Comparison of ENCODE assay signal across 8 cellular contexts in the genomic region with DNA sequence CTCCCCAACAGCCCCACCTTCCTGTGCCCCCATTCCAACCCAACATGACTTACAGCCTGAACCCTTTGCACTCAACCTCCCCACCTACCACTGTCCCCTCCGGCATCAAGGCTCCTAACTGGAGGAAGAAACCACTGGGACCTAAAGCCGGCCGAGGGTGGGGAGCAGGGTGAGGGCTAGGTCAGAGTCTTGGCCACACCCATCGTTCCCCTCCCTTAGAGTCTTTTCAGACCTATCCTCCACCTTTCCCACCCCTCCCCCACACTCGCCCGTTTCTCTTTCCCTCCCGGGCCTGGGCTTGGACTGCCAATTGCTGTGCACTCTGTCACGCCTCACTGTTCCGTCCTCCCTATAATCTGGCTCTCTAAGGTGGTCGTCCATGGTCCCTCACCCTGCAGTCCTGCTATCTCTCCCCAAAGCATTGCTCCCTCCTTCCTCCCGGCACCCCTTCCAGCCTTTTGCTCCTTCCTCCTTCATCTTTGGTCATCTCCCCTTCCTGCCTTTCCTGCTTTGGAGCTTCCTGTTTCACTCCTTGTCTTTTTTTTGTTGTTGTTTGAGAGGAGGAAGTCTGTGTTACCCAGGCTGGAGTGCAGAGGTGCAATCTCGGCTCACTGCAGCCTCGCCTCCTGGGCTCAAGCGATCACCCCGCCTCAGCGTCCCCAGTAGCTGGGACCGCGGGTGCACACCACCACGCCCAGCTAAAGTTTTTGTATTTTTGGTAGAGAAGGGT. TPM values are rescaled to one million over a fixed set of nuclear protein-coding genes. Genes with fewer than 3 reads are reported as not detected.
DNase-seq lines count a peak whose midpoint lies in the region; ATAC-seq and TF ChIP-seq lines count a peak whose summit lies in the region.

No MANE protein-coding gene starts in this region.

- H3K27ac ChIP-seq in CD8-positive, alpha-beta memory T cell (ENCODE audit: low read depth, low read length) = peak overlapping the region; percentile 28
- H3K27ac ChIP-seq in MM.1S (ENCODE audit: low read length) (no peak overlapping the region), mesendoderm (ENCODE audit: low read depth, low read length) (peak overlapping the region; percentile 24), tibial artery (no peak overlapping the region)

- peak overlapping the region; percentile 81 to 89 (median 85) for H3K4me3 Mint-ChIP-seq in CD8-positive, alpha-beta memory T cell

- no peak overlapping the region for H4K8ac ChIP-seq in mesendoderm (ENCODE audit: low read depth, low read length)

- peak overlapping the region; percentile 0 for H3K18ac ChIP-seq in mesendoderm (ENCODE audit: low read length)

- H3K56ac ChIP-seq in mesendoderm (ENCODE audit: low read length) = peak overlapping the region; percentile 88

- no peak overlapping the region for H3K4ac ChIP-seq in mesendoderm (ENCODE audit: low read depth, low read length)

- no peaks in the 10 kb centered on the region for H3K27me3 ChIP-seq in CD8-positive, alpha-beta memory T cell (ENCODE audit: insufficient read depth, low read length, poor library complexity, severe bottlenecking)
- peaks cover 68% of the 10 kb centered on the region for H3K27me3 ChIP-seq in MM.1S (replicated peaks; ENCODE audit: insufficient read depth, low read length)
- H3K27me3 ChIP-seq in mesendoderm (ENCODE audit: insufficient read depth, low read length, poor library complexity) = no peaks in the 10 kb centered on the region
- peaks cover 6 to 69% of the 10 kb centered on the region in 2 donors for H3K27me3 ChIP-seq in tibial artery

- no peak overlapping the region for H2BK120ac ChIP-seq in mesendoderm (ENCODE audit: low read depth, low read length)

- H3F3A ChIP-seq in MM.1S (ENCODE audit: insufficient read depth, low read length) = no peaks in the 10 kb centered on the region

- H3K4me1 ChIP-seq in CD8-positive, alpha-beta memory T cell (ENCODE audit: insufficient read depth, low read length) = peaks cover 19% of the 10 kb centered on the region
- H3K4me1 ChIP-seq in MM.1S (ENCODE audit: low read length) (peaks cover 4% of the 10 kb centered on the region; the same call in 1 of the 2 replicates), mesendoderm (ENCODE audit: control insufficient read depth, low read depth, low read length) (peaks cover 5% of the 10 kb centered on the region), tibial artery (peaks cover 0 to 38% (median 21%) of the 10 kb centered on the region in 4 donors)

- peak overlapping the region; percentile 52 for H2BK5ac ChIP-seq in mesendoderm (ENCODE audit: low read length)

- H3K4me2 ChIP-seq in MM.1S (ENCODE audit: low read depth, low read length) = peak overlapping the region; percentile 86
- H3K4me2 ChIP-seq in mesendoderm (ENCODE audit: low read length) = peak overlapping the region; percentile 80

- peaks cover 21 to 32% (median 23%) of the 10 kb centered on the region in 3 donors for H3K4me1 Mint-ChIP-seq in CD8-positive, alpha-beta memory T cell

- H2AK5ac ChIP-seq in mesendoderm (ENCODE audit: low read length) = no peak overlapping the region

- no peak overlapping the region for H2BK15ac ChIP-seq in mesendoderm (replicated peaks; ENCODE audit: low read depth)

- H3K27me3 Mint-ChIP-seq in CD8-positive, alpha-beta memory T cell = peaks cover 8% of the 10 kb centered on the region in 2 donors

- no peaks in the 10 kb centered on the region for H3K9me3 Mint-ChIP-seq in CD8-positive, alpha-beta memory T cell

- H3K9me2 ChIP-seq in MM.1S (replicated peaks; ENCODE audit: insufficient read depth, low read length) = no peaks in the 10 kb centered on the region

- H3K79me2 ChIP-seq in MM.1S (ENCODE audit: low read length) = no peaks in the 10 kb centered on the region
- H3K79me2 ChIP-seq in mesendoderm (ENCODE audit: control insufficient read depth, insufficient read depth, low read length) = peaks cover 25% of the 10 kb centered on the region

- no peak for TF ChIP-seq CTCF in MM.1S (IDR thresholded peaks at IDR 0.05; ENCODE audit: low read length)
- no peak for TF ChIP-seq CTCF in tibial artery (IDR thresholded peaks at IDR 0.05)

- no peaks in the 10 kb centered on the region for H3K36me3 ChIP-seq in CD8-positive, alpha-beta memory T cell (ENCODE audit: insufficient read depth, low read length)
- H3K36me3 ChIP-seq in MM.1S (replicated peaks; ENCODE audit: insufficient read depth, low read length) = no peaks in the 10 kb centered on the region
- peaks cover 2% of the 10 kb centered on the region for H3K36me3 ChIP-seq in mesendoderm (ENCODE audit: control insufficient read depth, insufficient read depth, low read length)
- H3K36me3 ChIP-seq in tibial artery = peaks cover 6 to 21% (median 16%) of the 10 kb centered on the region in 3 donors

- in situ Hi-C loops in T47D (cut with HindIII; ENCODE audit: low pct_unique_long_range_greater_than_20kb, low sequenced_read_pairs) = no loop called here

- peak overlapping the region; percentile 54 for H3K23ac ChIP-seq in mesendoderm (ENCODE audit: low read length)

- H3K4me3 ChIP-seq in CD8-positive, alpha-beta memory T cell (ENCODE audit: low read length) = peak overlapping the region; percentile 24
- H3K4me3 ChIP-seq in MM.1S (ENCODE audit: low read length) (peak overlapping the region; percentile 40), mesendoderm (ENCODE audit: low read length) (peak overlapping the region; percentile 33), tibial artery (no peak overlapping the region)

- no peaks in the 10 kb centered on the region for H4K20me1 ChIP-seq in MM.1S (ENCODE audit: insufficient read depth, low read length)

- intact Hi-C loops in tibial artery (cut with DNase I; ENCODE audit: low total_unique reads) (loop anchor here (5.0 kb wide), 1 partner anchor 39 kb away; no protein-coding TSS in a partner anchor), posterior vena cava (cut with DNase I) (no loop called here)

- H3K9ac ChIP-seq in MM.1S (ENCODE audit: low read length) = no peak overlapping the region
- peak overlapping the region; percentile 74 for H3K9ac ChIP-seq in mesendoderm (ENCODE audit: low read length)

- POLR2A ChIA-PET in CD8-positive, alpha-beta memory T cell (lab: Charles Lee) = interaction anchor here (0.6 kb wide), 1 partner anchor 25 kb away, joined by 4 read pairs; no protein-coding TSS in a partner anchor

- H3K79me1 ChIP-seq in mesendoderm (ENCODE audit: low read length) = peaks cover 9% of the 10 kb centered on the region

- CTCF ChIA-PET in CD8-positive, alpha-beta memory T cell (lab: Charles Lee) = interaction anchor here (1.0 kb wide), 1 partner anchor 74 kb away, joined by 3 read pairs; no protein-coding TSS in a partner anchor

- DNase-seq in CD8-positive, alpha-beta memory T cell = no peak
- DNase-seq in MM.1S = no peak
- DNase-seq in T47D (ENCODE audit: low read depth in 1 of 2, low spot score in 1 of 2) = peak; percentile 39 to 89
- DNase-seq in mesendoderm = peak; percentile 93
- DNase-seq in tibial artery = no peak
- DNase-seq in A172 (ENCODE audit: low spot score) = no peak
- no peak for DNase-seq in posterior vena cava (ENCODE audit: low spot score)

- no CpG with 5 or more reads among the region's 19 CpGs for WGBS in mesendoderm (ENCODE audit: extremely low coverage, insufficient coverage, low lambda C conversion rate)

- no peak overlapping the region for H4K5ac ChIP-seq in mesendoderm (ENCODE audit: low read length)

- H3K27ac Mint-ChIP-seq in CD8-positive, alpha-beta memory T cell = peak overlapping the region in 7 of 8 donors; percentile 8 to 91 (median 73)

- H3K9me3 ChIP-seq in CD8-positive, alpha-beta memory T cell (ENCODE audit: low read length) = no peaks in the 10 kb centered on the region
- H3K9me3 ChIP-seq in MM.1S (replicated peaks; ENCODE audit: insufficient read depth, low read length) (no peaks in the 10 kb centered on the region), tibial artery (no peaks in the 10 kb centered on the region)

- no peak for ATAC-seq in GM21619 (IDR thresholded peaks at IDR 0.05; ENCODE audit: unreplicated experiment)

- H2AFZ ChIP-seq in MM.1S (ENCODE audit: low read length) = peak overlapping the region; percentile 31; the same call in 1 of the 2 replicates

- peaks cover 0 to 14% (median 0%) of the 10 kb centered on the region in 3 donors for H3K36me3 Mint-ChIP-seq in CD8-positive, alpha-beta memory T cell

RNA-seq across cellular contexts. Expression of gene CLDN7, which starts 1.0 kb away (rescaled TPM):
- total RNA-seq in CD8-positive, alpha-beta memory T cell = 1 to 10 TPM in 1 of 2 experiments, under 1 TPM in 1; 0.63 to 1.1 TPM
- 2.1 TPM for polyA plus RNA-seq in CD8-positive, alpha-beta memory T cell
- polyA plus RNA-seq in mesendoderm (2013, experiment 1 of 2) = 99.5 TPM
- 96.9 TPM for polyA plus RNA-seq in mesendoderm (2013, experiment 2 of 2)
- total RNA-seq in A172 (2014; rRNA removed; shearing (Covaris generic)) = 1.2 TPM in 1 of 2 replicates, not detected in the other
- 1 to 10 TPM; 1.6 to 4.4 TPM for total RNA-seq in posterior vena cava

RNA-seq across cellular contexts. Expression of gene ELP5, which starts 11.2 kb away (rescaled TPM):
- total RNA-seq in CD8-positive, alpha-beta memory T cell = 100 to 1,000 TPM; 106 to 111 TPM
- polyA plus RNA-seq in CD8-positive, alpha-beta memory T cell = 84.8 TPM
- 64.0 TPM for polyA plus RNA-seq in mesendoderm (2013, experiment 1 of 2)
- 62.8 TPM for polyA plus RNA-seq in mesendoderm (2013, experiment 2 of 2)
- total RNA-seq in A172 (2014; rRNA removed; shearing (Covaris generic)) = 102 and 104 TPM in 2 replicates
- 10 to 100 TPM; 36.5 to 40.0 TPM for total RNA-seq in posterior vena cava

RNA-seq across cellular contexts. Expression of gene CTDNEP1, which starts 11.7 kb away (rescaled TPM):
- total RNA-seq in CD8-positive, alpha-beta memory T cell = 100 to 1,000 TPM; 224 to 240 TPM
- polyA plus RNA-seq in CD8-positive, alpha-beta memory T cell = 57.1 TPM
- 93.7 TPM for polyA plus RNA-seq in mesendoderm (2013, experiment 1 of 2)
- polyA plus RNA-seq in mesendoderm (2013, experiment 2 of 2) = 91.5 TPM
- total RNA-seq in A172 (2014; rRNA removed; shearing (Covaris generic)) = 34.2 and 36.9 TPM in 2 replicates
- 10 to 100 TPM; 79.5 to 89.2 TPM for total RNA-seq in posterior vena cava

RNA-seq across cellular contexts. Expression of gene SLC2A4, which starts 18.3 kb away (rescaled TPM):
- under 1 TPM; 0.18 to 0.24 TPM for total RNA-seq in CD8-positive, alpha-beta memory T cell
- polyA plus RNA-seq in CD8-positive, alpha-beta memory T cell = not detected
- polyA plus RNA-seq in mesendoderm (2013, experiment 1 of 2) = 1.0 TPM
- 1.0 TPM for polyA plus RNA-seq in mesendoderm (2013, experiment 2 of 2)
- total RNA-seq in A172 (2014; rRNA removed; shearing (Covaris generic)) = not detected in 2 replicates
- 10 to 100 TPM; 13.5 to 21.3 TPM for total RNA-seq in posterior vena cava

RNA-seq across cellular contexts. Expression of gene GABARAP, which starts 21.0 kb away (rescaled TPM):
- total RNA-seq in CD8-positive, alpha-beta memory T cell = 100 to 1,000 TPM; 156 to 165 TPM
- 914 TPM for polyA plus RNA-seq in CD8-positive, alpha-beta memory T cell
- polyA plus RNA-seq in mesendoderm (2013, experiment 1 of 2) = 386 TPM
- 384 TPM for polyA plus RNA-seq in mesendoderm (2013, experiment 2 of 2)
- 144 and 238 TPM in 2 replicates for total RNA-seq in A172 (2014; rRNA removed; shearing (Covaris generic))
- 100 to 1,000 TPM; 341 to 405 TPM for total RNA-seq in posterior vena cava

Comparison
In these comparisons a context has a peak if more than half of its experiments do, and no peak if none do; other contexts are left out.
1. DNase-seq: peak in T47D (2 of 2) and mesendoderm (single experiment); none in CD8-positive, alpha-beta memory T cell (0 of 5), MM.1S (single experiment), tibial artery (0 of 2), A172 (single experiment) and posterior vena cava (single experiment).
2. H3K27ac ChIP-seq: peak in CD8-positive, alpha-beta memory T cell (single experiment) and mesendoderm (single experiment); none in MM.1S (single experiment) and tibial artery (0 of 2).
3. H3K4me3 ChIP-seq: peak in CD8-positive, alpha-beta memory T cell (single experiment), MM.1S (single experiment) and mesendoderm (single experiment); none in tibial artery (0 of 2).